Comparison of ENCODE assay signal across 8 cellular contexts in genomic region chr13:24670927-24671326, GRCh38. TPM values are rescaled to one million over a fixed set of nuclear protein-coding genes. Genes with fewer than 3 reads are reported as not detected.
DNase-seq lines count a peak whose midpoint lies in the region; ATAC-seq lines count a peak whose summit lies in the region.

No MANE protein-coding gene starts in this region.

- 0 out of 2 replicates have a peak overlapping the region, but pooled peaks have one; percentile 32 for H3K4me3 ChIP-seq in HUES48 (ENCODE audit: low read depth, low read length)

- no peaks in the 10 kb centered on the region for H3K36me3 ChIP-seq in HUES48 (ENCODE audit: control insufficient read depth, insufficient read depth, low read length)

- no peak overlapping the region for H3K4me3 Mint-ChIP-seq in activated naive CD8-positive, alpha-beta T cell treated with anti-CD3 and anti-CD28 coated beads for 36 hours

- H3K36me3 Mint-ChIP-seq in activated naive CD8-positive, alpha-beta T cell treated with anti-CD3 and anti-CD28 coated beads for 36 hours = no peaks in the 10 kb centered on the region

- H3K27ac Mint-ChIP-seq in activated naive CD8-positive, alpha-beta T cell treated with anti-CD3 and anti-CD28 coated beads for 36 hours = no peak overlapping the region

- DNase-seq in DMS114 treated with DMSO at 0.1 percent for 48 hours (lab: John Stamatoyannopoulos, UW; ENCODE audit: unreplicated experiment) (peak; percentile 34), myocyte (ENCODE audit: low read depth) (peak; percentile 13), T-helper 1 cell (no peak), NCI-H774 (lab: John Stamatoyannopoulos, UW) (no peak)
- peak; percentile 24 for DNase-seq in activated naive CD8-positive, alpha-beta T cell treated with anti-CD3 and anti-CD28 coated beads for 36 hours

- H3K27ac ChIP-seq in HUES48 (ENCODE audit: low read depth, low read length) = no peak overlapping the region

- H3K9me3 ChIP-seq in HUES48 (ENCODE audit: control insufficient read depth, insufficient read depth, low read length) = no peaks in the 10 kb centered on the region

- H3K27me3 ChIP-seq in HUES48 (ENCODE audit: control insufficient read depth, insufficient read depth, low read length) = no peaks in the 10 kb centered on the region

- ATAC-seq in HG03469 (IDR thresholded peaks at IDR 0.05; ENCODE audit: unreplicated experiment) = no peak
- no peak for ATAC-seq in GM21360 (IDR thresholded peaks at IDR 0.05; ENCODE audit: unreplicated experiment)

- H3K9me3 Mint-ChIP-seq in activated naive CD8-positive, alpha-beta T cell treated with anti-CD3 and anti-CD28 coated beads for 36 hours = no peaks in the 10 kb centered on the region

- peaks cover 18% of the 10 kb centered on the region for H3K27me3 Mint-ChIP-seq in activated naive CD8-positive, alpha-beta T cell treated with anti-CD3 and anti-CD28 coated beads for 36 hours

- no peak overlapping the region for H3K9ac ChIP-seq in HUES48 (ENCODE audit: low read depth, low read length)

- H3K4me1 ChIP-seq in HUES48 (ENCODE audit: control insufficient read depth, insufficient read depth, low read length) = peaks cover 7% of the 10 kb centered on the region

- peaks cover 12% of the 10 kb centered on the region for H3K4me1 Mint-ChIP-seq in activated naive CD8-positive, alpha-beta T cell treated with anti-CD3 and anti-CD28 coated beads for 36 hours

RNA-seq across cellular contexts. Expression of gene ATP12A, which starts 9.3 kb away (rescaled TPM):
- under 1 TPM; 0.66 TPM for total RNA-seq in activated naive CD8-positive, alpha-beta T cell treated with anti-CD3 and anti-CD28 coated beads for 36 hours
- total RNA-seq in myocyte = not detected in 2 replicates
- polyA plus RNA-seq in myocyte (2012) = not detected

Comparison
In these comparisons a context has a peak if more than half of its experiments do, and no peak if none do; other contexts are left out.
1. DNase-seq: peak in DMS114 treated with DMSO at 0.1 percent for 48 hours (single experiment), activated naive CD8-positive, alpha-beta T cell treated with anti-CD3 and anti-CD28 coated beads for 36 hours (single experiment) and myocyte (single experiment); none in T-helper 1 cell (0 of 5) and NCI-H774 (single experiment).